In the genomic region with DNA sequence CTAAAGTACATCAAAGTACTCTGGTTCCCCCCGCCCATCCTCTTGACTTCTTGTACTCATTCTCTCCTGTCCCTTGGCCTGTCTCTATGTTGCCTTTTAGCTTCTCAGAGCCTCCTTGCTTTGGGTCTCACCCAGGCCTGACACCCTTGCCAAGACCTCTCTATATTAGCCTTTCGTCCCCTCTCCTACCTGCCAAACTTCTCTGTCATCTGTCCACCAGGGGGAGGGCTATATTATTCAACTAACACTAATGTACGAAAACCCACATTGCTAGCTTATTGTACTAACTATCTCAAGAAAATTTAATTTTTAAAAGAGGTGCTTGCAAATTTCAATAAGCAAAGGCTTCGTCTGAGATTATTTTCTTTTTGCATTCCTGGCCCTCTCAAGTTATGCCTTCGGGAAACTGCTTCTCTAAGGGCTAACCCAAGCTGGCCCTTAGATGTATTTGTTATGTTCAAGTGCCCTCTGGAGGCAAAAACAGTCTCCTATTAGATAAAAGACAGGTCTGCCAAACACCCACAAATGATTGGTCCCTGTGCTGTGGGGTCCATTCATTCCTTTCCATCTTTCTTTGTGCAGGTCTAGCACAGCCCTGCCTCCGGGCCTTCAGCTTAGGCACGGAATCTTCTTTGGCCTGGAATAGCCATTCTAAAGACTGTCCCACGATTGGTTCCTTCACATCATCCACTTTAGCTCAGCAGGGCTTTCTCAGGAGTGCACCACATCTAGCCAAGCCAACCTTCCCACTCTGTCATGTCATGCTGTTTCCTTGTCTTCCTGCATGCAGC, we compare ENCODE assay signal across 8 cellular contexts. TPM values are rescaled to one million over a fixed set of nuclear protein-coding genes. Genes with fewer than 3 reads are reported as not detected.
DNase-seq lines count a peak whose midpoint lies in the region; ATAC-seq and TF ChIP-seq lines count a peak whose summit lies in the region.

No MANE protein-coding gene starts in this region.

- H3K9me3 ChIP-seq in HUES48 (ENCODE audit: control insufficient read depth, insufficient read depth, low read length): no peaks in the 10 kb centered on the region
- no peaks in the 10 kb centered on the region for H3K9me3 ChIP-seq in OCI-LY7 (ENCODE audit: low read length)
- no peaks in the 10 kb centered on the region for H3K9me3 ChIP-seq in adrenal gland (replicated peaks in 1 of 3)
- no peaks in the 10 kb centered on the region for H3K9me3 ChIP-seq in right cardiac atrium (ENCODE audit: control insufficient read depth, low read length)

- DNase-seq in GF-D8 (lab: John Stamatoyannopoulos, UW) (peak; percentile 72), OCI-LY7 (ENCODE audit: low spot score) (peak; percentile 86), adrenal gland (peak in 5 of 7 donors; percentile 27 to 46 (median 29)), right cardiac atrium (no peak), sciatic nerve (ENCODE audit: low spot score) (no peak), posterior cingulate gyrus (no peak)

- no peaks in the 10 kb centered on the region for H3K9me2 ChIP-seq in OCI-LY7 (ENCODE audit: insufficient read depth, low read length)

- H3K4me1 ChIP-seq in HUES48 (ENCODE audit: control insufficient read depth, insufficient read depth, low read length): peaks cover 5% of the 10 kb centered on the region; the same call in 1 of the 2 replicates
- H3K4me1 ChIP-seq in OCI-LY7 (ENCODE audit: insufficient read depth, low read length, poor library complexity, severe bottlenecking): peaks cover 51% of the 10 kb centered on the region
- peaks cover 5 to 12% of the 10 kb centered on the region in 2 donors for H3K4me1 ChIP-seq in adrenal gland (replicated peaks in 1 of 2)
- H3K4me1 ChIP-seq in right cardiac atrium (ENCODE audit: control insufficient read depth, insufficient read depth, low read length): no peaks in the 10 kb centered on the region

- H3K4me3 ChIP-seq in HUES48 (ENCODE audit: low read depth, low read length) (peak overlapping the region; percentile 56), OCI-LY7 (ENCODE audit: low read depth, low read length, poor library complexity, severe bottlenecking) (peak overlapping the region; percentile 48), adrenal gland (peak overlapping the region in 2 of 4 donors; percentile 9 to 31), right cardiac atrium (ENCODE audit: low read length) (peak overlapping the region; percentile 41)

- CTCF ChIA-PET in OCI-LY7 (lab: Charles Lee; ENCODE audit: unreplicated experiment): interaction anchor here (0.6 to 1.5 kb wide), 9 partner anchors 21 to 264 kb away, joined by 3 to 7 read pairs (median 3); no protein-coding TSS in a partner anchor

- peak overlapping the region; percentile 59 for H3K4me2 ChIP-seq in OCI-LY7 (ENCODE audit: low read length)

- TF ChIP-seq CTCF in OCI-LY7 (conservative IDR thresholded peaks at IDR 0.05; ENCODE audit: low read length): peak; percentile 99
- TF ChIP-seq CTCF in adrenal gland (IDR thresholded peaks at IDR 0.05): peak; percentile 48 to 76 (median 62)

- H3K27me3 ChIP-seq in HUES48 (ENCODE audit: control insufficient read depth, insufficient read depth, low read length): no peaks in the 10 kb centered on the region
- H3K27me3 ChIP-seq in adrenal gland: no peaks in the 10 kb centered on the region
- H3K27me3 ChIP-seq in right cardiac atrium (ENCODE audit: control insufficient read depth, insufficient read depth): no peaks in the 10 kb centered on the region

- ATAC-seq in GM21529 (IDR thresholded peaks at IDR 0.05; ENCODE audit: unreplicated experiment): peak; percentile 83
- peak; percentile 83 to 84 for ATAC-seq in right cardiac atrium
- ATAC-seq in sciatic nerve: peak; percentile 83

- H2AFZ ChIP-seq in OCI-LY7 (ENCODE audit: low read length): peak overlapping the region; percentile 79

- H3K36me3 ChIP-seq in HUES48 (ENCODE audit: control insufficient read depth, insufficient read depth, low read length): no peaks in the 10 kb centered on the region
- no peaks in the 10 kb centered on the region for H3K36me3 ChIP-seq in OCI-LY7 (ENCODE audit: insufficient read depth, low read length)
- no peaks in the 10 kb centered on the region for H3K36me3 ChIP-seq in adrenal gland (replicated peaks in 1 of 2)

- no peaks in the 10 kb centered on the region for H4K20me1 ChIP-seq in OCI-LY7 (ENCODE audit: insufficient read depth, low read length)

- H3K9ac ChIP-seq in HUES48 (ENCODE audit: low read depth, low read length): no peak overlapping the region

- POLR2A ChIA-PET in OCI-LY7 (lab: Charles Lee): interaction anchor here (0.6 to 2.3 kb wide), 8 partner anchors 11 to 346 kb away, joined by 3 to 7 read pairs (median 4); no protein-coding TSS in a partner anchor

- intact Hi-C loops in OCI-LY7 (cut with micrococcal nuclease; ENCODE audit: unreplicated experiment): loop anchor here (1.0 to 10.0 kb wide), 9 partner anchors 37 to 1095 kb away; partner anchors contain the start of gene FOXO1
- intact Hi-C loops in adrenal gland (cut with DNase I): loop anchor here in 1 of 2 donors (10.0 kb wide), 1 partner anchor 1093 kb away; no protein-coding TSS in a partner anchor
- intact Hi-C loops in right cardiac atrium (cut with DNase I): loop anchor here in 1 of 4 donors (5.0 kb wide), 1 partner anchor 1095 kb away; no protein-coding TSS in a partner anchor
- intact Hi-C loops in sciatic nerve (cut with DNase I): loop anchor here (10.0 kb wide), 1 partner anchor 287 kb away; the partner anchor contains the start of gene WBP4
- intact Hi-C loops in posterior cingulate gyrus (cut with DNase I): loop anchor here (5.0 kb wide), 1 partner anchor 215 kb away; no protein-coding TSS in a partner anchor

- no peak for TF ChIP-seq POLR2A in adrenal gland (IDR thresholded peaks at IDR 0.05)

- WGBS in adrenal gland, 4 donors: 15 to 22% (median 16%) methylated on average over 8 of the region's 8 CpGs
- 19% methylated on average over 8 of the region's 8 CpGs for WGBS in right cardiac atrium

- no TSS peak for BruUV-seq in OCI-LY7 (replicated peaks; lab: Mats Ljungman, UMichigan)

- no peaks in the 10 kb centered on the region for H3K79me2 ChIP-seq in OCI-LY7 (ENCODE audit: insufficient read depth, low read depth, low read length)

- no peak overlapping the region for H3K27ac ChIP-seq in HUES48 (ENCODE audit: low read depth, low read length)
- peak overlapping the region; percentile 59 for H3K27ac ChIP-seq in OCI-LY7 (ENCODE audit: low read depth, low read length, poor library complexity, severe bottlenecking)
- H3K27ac ChIP-seq in adrenal gland: peak overlapping the region in 1 of 5 donors; percentile 7
- H3K27ac ChIP-seq in right cardiac atrium (ENCODE audit: low read length): no peak overlapping the region

RNA-seq across cellular contexts. Expression of gene MRPS31, which starts 6.4 kb away (rescaled TPM):
- total RNA-seq in OCI-LY7 (2014; rRNA removed; shearing (Covaris generic)): 27.0 and 37.3 TPM in 2 replicates
- total RNA-seq in OCI-LY7 (2022): 51.6 and 60.2 TPM in 2 replicates
- 10 to 100 TPM; 13.1 to 28.2 (median 20.8) TPM for total RNA-seq in adrenal gland
- polyA plus RNA-seq in adrenal gland: 100 to 1,000 TPM in 1 of 3 donors, 10 to 100 TPM in 2; 35.7 to 115 (median 55.1) TPM
- total RNA-seq in right cardiac atrium: 10 to 100 TPM; 21.0 to 29.9 (median 23.9) TPM
- 44.0 TPM for polyA plus RNA-seq in right cardiac atrium
- 21.1 TPM for total RNA-seq in sciatic nerve

RNA-seq across cellular contexts. Expression of gene SLC25A15, which starts 12.1 kb away (rescaled TPM):
- 61.3 and 71.0 TPM in 2 replicates for total RNA-seq in OCI-LY7 (2014; rRNA removed; shearing (Covaris generic))
- total RNA-seq in OCI-LY7 (2022): 56.3 and 57.7 TPM in 2 replicates
- 1 to 10 TPM; 2.2 to 7.0 (median 4.0) TPM for total RNA-seq in adrenal gland
- 1 to 10 TPM in 1 of 3 donors, under 1 TPM in 2; 0.32 to 4.6 (median 0.40) TPM for polyA plus RNA-seq in adrenal gland
- total RNA-seq in right cardiac atrium: 1 to 10 TPM; 3.4 to 5.7 (median 4.8) TPM
- 1.9 TPM for polyA plus RNA-seq in right cardiac atrium
- 3.2 TPM for total RNA-seq in sciatic nerve

Comparison
In these comparisons a context has a peak if more than half of its experiments do, and no peak if none do; other contexts are left out.
1. DNase-seq: peak in GF-D8 (single experiment), OCI-LY7 (single experiment) and adrenal gland (5 of 7); none in right cardiac atrium (0 of 3), sciatic nerve (single experiment) and posterior cingulate gyrus (0 of 10).
2. RNA of gene SLC25A15, which starts 12.1 kb away (total RNA-seq): 56.3 to 71.0 TPM in OCI-LY7; 3.4 to 5.7 TPM in right cardiac atrium, 2.2 to 7.0 TPM in adrenal gland and 3.2 TPM in sciatic nerve (single experiment); every median in the first group is over 4 times any median in the second.
3. Peak in every context shown above with its lines, with median percentiles within 50 percentile points of each other: ATAC-seq.